ENCODE assay signal across 23 cellular contexts in the genomic region with DNA sequence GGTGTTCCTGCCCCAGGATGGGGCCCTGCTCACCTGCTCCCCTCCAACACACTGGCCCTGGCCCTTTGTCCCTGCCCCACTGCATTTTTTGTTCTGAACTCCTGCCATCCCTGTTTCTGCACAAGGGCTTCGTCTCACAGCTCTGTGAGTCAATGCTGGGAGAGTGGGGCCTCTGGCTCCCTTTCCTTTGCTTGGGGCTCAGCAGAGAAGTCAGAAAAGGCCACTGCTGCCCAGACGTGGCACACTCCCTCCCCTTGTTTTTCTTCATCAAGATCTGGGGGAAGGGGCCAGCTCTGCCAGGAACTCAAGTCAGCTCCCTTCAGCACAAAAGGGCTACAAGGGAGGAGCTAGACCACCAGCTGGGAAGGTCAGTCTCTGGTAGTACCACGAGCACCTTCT. TPM values are rescaled to one million over a fixed set of nuclear protein-coding genes. Genes with fewer than 3 reads are reported as not detected.
DNase-seq lines count a peak whose midpoint lies in the region; ATAC-seq, FAIRE-seq and TF ChIP-seq lines count a peak whose summit lies in the region.
"Had no signal": no experiment of that assay in that cellular context is flagged by ENCODE, and none has a peak within 500 bp of the region (broad histone marks: within the 10 kb centered on the region; RNA-seq: fewer than 3 reads in every experiment).

No MANE protein-coding gene starts in this region.

- H3K27me3 ChIP-seq in HepG2 (ENCODE audit: control insufficient read depth in 1 of 2, insufficient read depth in 2 of 2, low read length in 2 of 2) (no peaks in the 10 kb centered on the region), right lobe of liver (no peaks in the 10 kb centered on the region), WERI-Rb-1 (ENCODE audit: insufficient read depth, low read depth, severe bottlenecking) (no peaks in the 10 kb centered on the region), endodermal cell (ENCODE audit: control insufficient read depth, insufficient read depth, low read length, poor library complexity, severe bottlenecking) (no peaks in the 10 kb centered on the region)
- H3K27me3 ChIP-seq: cardiac muscle cell, thyroid gland, vagina had no signal

- peak overlapping the region; percentile 91 for H3K27ac ChIP-seq in HepG2 (ENCODE audit: extremely low read length, insufficient read depth, low read length)
- no peak overlapping the region for H3K27ac ChIP-seq in right lobe of liver
- H3K27ac ChIP-seq in WERI-Rb-1 = peak overlapping the region; percentile 78
- H3K27ac ChIP-seq in endodermal cell (ENCODE audit: low read depth, low read length) = peak overlapping the region; percentile 47
- H3K27ac ChIP-seq in temporal lobe (ENCODE audit: low read depth, low read length) = peak overlapping the region; percentile 80
- H3K27ac ChIP-seq: C4-2B, cardiac muscle cell, left ventricle myocardium inferior, thyroid gland, vagina had no signal

- TF ChIP-seq POLR2A in HepG2 (IDR thresholded peaks at IDR 0.05; ENCODE audit: insufficient read depth in 1 of 2, low read depth in 2 of 2, low read length in 2 of 2) (no peak), right lobe of liver (IDR thresholded peaks at IDR 0.05) (no peak)

- no peak for DNase-seq in HepG2 (ENCODE audit: low spot score)
- DNase-seq in right lobe of liver = no peak
- no peak for DNase-seq in WERI-Rb-1
- DNase-seq in endodermal cell = no peak
- no peak for DNase-seq in EL
- DNase-seq in COLO668 (lab: John Stamatoyannopoulos, UW; ENCODE audit: unreplicated experiment) = no peak
- DNase-seq: activated gamma-delta T cell, activated T-cell treated with anti-CD3 and anti-CD28 coated beads for 4 hours, HFFc6, left ventricle myocardium inferior, naive B cell, NCI-H1694 treated with DMSO at 0.1 percent for 48 hours, NCI-H2171, NCI-H524, SHP77 treated with DMSO at 0.1 percent for 48 hours, thyroid gland had no signal

- no peak overlapping the region for H2AFZ ChIP-seq in HepG2 (ENCODE audit: low read length)

- no peak overlapping the region for H3K4me2 ChIP-seq in HepG2 (ENCODE audit: low read depth, low read length)

- H3K9me3 Mint-ChIP-seq in endodermal cell = no peaks in the 10 kb centered on the region
- H3K9me3 Mint-ChIP-seq: HFFc6; mesothelial cell of epicardium; naive B cell; stimulated activated naive CD8-positive, alpha-beta T cell treated with anti-CD3 and anti-CD28 coated beads, Interleukin-15, Interleukin-2, amounts not matched to agents 100 ng/mL and 50 ng/mL, for 24 hours had no signal

- no peak for TF ChIP-seq CTCF in HepG2 (CRISPR knock-in tag; IDR thresholded peaks at IDR 0.05)
- TF ChIP-seq CTCF in right lobe of liver (IDR thresholded peaks at IDR 0.05) = no peak
- TF ChIP-seq CTCF in WERI-Rb-1 (IDR thresholded peaks at IDR 0.05; ENCODE audit: low read depth, low read length) = no peak
- no peak for TF ChIP-seq CTCF in endodermal cell (conservative IDR thresholded peaks at IDR 0.05)

- H3K9ac ChIP-seq in HepG2 (ENCODE audit: insufficient read depth, low read depth, low read length) (0 out of 2 replicates have a peak overlapping the region, but pooled peaks have one; percentile 38), endodermal cell (ENCODE audit: extremely low read depth, low read length, poor library complexity, severe bottlenecking) (no peak overlapping the region)

- intact Hi-C loops in HepG2 (cut with micrococcal nuclease; ENCODE audit: unreplicated experiment) (no loop called here), right lobe of liver (cut with DNase I) (no loop called here)

- H3K36me3 Mint-ChIP-seq in endodermal cell (ENCODE audit: low read depth) = peaks cover 54% of the 10 kb centered on the region

- H3K36me3 ChIP-seq in HepG2 (replicated peaks in 1 of 2; ENCODE audit: control insufficient read depth in 1 of 2, insufficient read depth in 2 of 2, low read length in 2 of 2) (peaks cover 25 to 43% of the 10 kb centered on the region in 2 experiments), right lobe of liver (peaks cover 6 to 58% (median 25%) of the 10 kb centered on the region in 4 donors), WERI-Rb-1 (peaks cover 92% of the 10 kb centered on the region), endodermal cell (ENCODE audit: control insufficient read depth, insufficient read depth, low read length) (peaks cover 55% of the 10 kb centered on the region)

- WGBS in HepG2 (ENCODE audit: low lambda C conversion rate) = 71% methylated on average over 3 of the region's 3 CpGs
- 82% methylated on average over 2 of the region's 3 CpGs for WGBS in right lobe of liver (ENCODE audit: insufficient coverage, low coverage, low lambda C conversion rate, missing lambda C conversion rate)
- WGBS in endodermal cell (ENCODE audit: insufficient coverage in 1 of 2, insufficient read length in 1 of 2), 2 experiments = 75 to 78% methylated on average over 1 to 3 of the region's 3 CpGs

- no peaks in the 10 kb centered on the region for H3K79me2 ChIP-seq in HepG2 (ENCODE audit: insufficient read depth, low read length)

- peak overlapping the region; percentile 46 for H3K27ac Mint-ChIP-seq in endodermal cell
- H3K27ac Mint-ChIP-seq: HFFc6; mesothelial cell of epicardium; stimulated activated naive CD8-positive, alpha-beta T cell treated with anti-CD3 and anti-CD28 coated beads, Interleukin-15, Interleukin-2, amounts not matched to agents 100 ng/mL and 50 ng/mL, for 24 hours had no signal

- no peaks in the 10 kb centered on the region for H3K27me3 Mint-ChIP-seq in endodermal cell (ENCODE audit: insufficient read depth)
- H3K27me3 Mint-ChIP-seq: naive B cell; stimulated activated naive CD8-positive, alpha-beta T cell treated with anti-CD3 and anti-CD28 coated beads, Interleukin-15, Interleukin-2, amounts not matched to agents 100 ng/mL and 50 ng/mL, for 24 hours had no signal

- no peak for TF ChIP-seq EP300 in HepG2 (IDR thresholded peaks at IDR 0.05; ENCODE audit: low read depth in 2 of 2, low read length in 2 of 2)
- no peak for TF ChIP-seq EP300 in HepG2 (CRISPR knock-in tag; IDR thresholded peaks at IDR 0.05; ENCODE audit: borderline replicate concordance)

- no TSS peak for BruUV-seq in HepG2 (replicated peaks; lab: Mats Ljungman, UMichigan)

- peaks cover 19% of the 10 kb centered on the region for H3K4me1 Mint-ChIP-seq in endodermal cell
- H3K4me1 Mint-ChIP-seq: mesothelial cell of epicardium had no signal

- TF ChIP-seq RAD21 in HepG2 (CRISPR knock-in tag; IDR thresholded peaks at IDR 0.05) = no peak

- CTCF ChIA-PET in HepG2 (lab: Yijun Ruan, JAX; ENCODE audit: low intra/inter-chr PET ratio, low total read pairs) = no interaction called here

- POLR2A ChIA-PET in HepG2 (lab: Yijun Ruan, JAX) = interaction anchor here (0.8 to 10.8 kb wide), 7 partner anchors 9 to 57 kb away, joined by 3 to 220 read pairs (median 4); partner anchors contain the start of genes BLTP2, PROCA1, RPL23A and SDF2

- no peak overlapping the region for H3K4me3 Mint-ChIP-seq in endodermal cell
- H3K4me3 Mint-ChIP-seq: HFFc6; mesothelial cell of epicardium; naive B cell; stimulated activated naive CD8-positive, alpha-beta T cell treated with anti-CD3 and anti-CD28 coated beads, Interleukin-15, Interleukin-2, amounts not matched to agents 100 ng/mL and 50 ng/mL, for 24 hours had no signal

- H3K4me1 ChIP-seq in HepG2 (ENCODE audit: insufficient read depth, low read length) (peaks cover 64% of the 10 kb centered on the region), right lobe of liver (peaks cover 0 to 21% (median 5%) of the 10 kb centered on the region in 4 donors), endodermal cell (ENCODE audit: control insufficient read depth, insufficient read depth, low read length) (peaks cover 9% of the 10 kb centered on the region)
- H3K4me1 ChIP-seq: left ventricle myocardium inferior, thyroid gland, vagina had no signal

- no peak overlapping the region for H3K4me3 ChIP-seq in HepG2 (replicated peaks in 1 of 3; ENCODE audit: insufficient read depth in 1 of 3, low read depth in 2 of 3, low read length in 3 of 3)
- H3K4me3 ChIP-seq in right lobe of liver = no peak overlapping the region
- H3K4me3 ChIP-seq in WERI-Rb-1 (ENCODE audit: low read depth, low read length) = no peak overlapping the region
- no peak overlapping the region for H3K4me3 ChIP-seq in endodermal cell (ENCODE audit: low read length)
- H3K4me3 ChIP-seq: cardiac muscle cell, left ventricle myocardium inferior, thyroid gland, vagina had no signal

- H3K9me3 ChIP-seq in HepG2 (ENCODE audit: low read length) (no peaks in the 10 kb centered on the region), right lobe of liver (no peaks in the 10 kb centered on the region), WERI-Rb-1 (ENCODE audit: severe bottlenecking) (no peaks in the 10 kb centered on the region), endodermal cell (ENCODE audit: control insufficient read depth, low read length) (no peaks in the 10 kb centered on the region)
- H3K9me3 ChIP-seq: left ventricle myocardium inferior, thyroid gland, vagina had no signal

- no peak for FAIRE-seq in HepG2 (lab: Jason Lieb, UNC)

- H4K20me1 ChIP-seq in HepG2 (ENCODE audit: insufficient read depth, low read length) = no peaks in the 10 kb centered on the region

- ATAC-seq in HepG2 (no peak), right lobe of liver (no peak), HG02885 (IDR thresholded peaks at IDR 0.05; ENCODE audit: poor library complexity, unreplicated experiment) (no peak)

- in situ Hi-C loops in HepG2 (cut with HindIII; ENCODE audit: extremely low pct_ligation_motif_present, low pct_unique_long_range_greater_than_20kb) = no loop called here

RNA-seq across cellular contexts. Expression of gene PROCA1, which starts 8.9 kb away (rescaled TPM):
- total RNA-seq in HepG2 (2016; rRNA removed; fragmentation: Illumina TruSeq; extraction: Trizol) = 0.31 and 0.73 TPM in 2 replicates
- 0.26 and 0.71 TPM in 2 replicates for total RNA-seq in HepG2 (2016; cell fraction: cytosol; rRNA removed; fragmentation: Illumina TruSeq; extraction: Trizol; ENCODE audit: low read depth)
- 0.63 TPM in 1 of 2 replicates, not detected in the other for total RNA-seq in HepG2 (2016; cell fraction: insoluble cytoplasmic fraction; rRNA removed; fragmentation: Illumina TruSeq; extraction: Trizol)
- total RNA-seq in HepG2 (2016; cell fraction: membrane; rRNA removed; fragmentation: Illumina TruSeq; extraction: Trizol) = 0.52 and 0.93 TPM in 2 replicates
- total RNA-seq in HepG2 (2016; cell fraction: nucleus; rRNA removed; fragmentation: Illumina TruSeq; extraction: Trizol) = 1.1 and 1.5 TPM in 2 replicates
- polyA plus RNA-seq in HepG2 (2011; rRNA removed) = 0.82 and 1.5 TPM in 2 replicates
- 0.66 and 0.71 TPM in 2 replicates for polyA plus RNA-seq in HepG2 (2011; cell fraction: cytosol; rRNA removed)
- polyA plus RNA-seq in HepG2 (2011; cell fraction: nucleus; rRNA removed) = 8.7 and 9.4 TPM in 2 replicates
- 0.89 and 1.1 TPM in 2 replicates for polyA plus RNA-seq in HepG2 (2012)
- 0.14 and 0.16 TPM in 2 replicates for polyA plus RNA-seq in HepG2 (2016; cell fraction: cytosol; fragmentation: Illumina TruSeq; extraction: Trizol; ENCODE audit: low read depth)
- polyA plus RNA-seq in HepG2 (2016; cell fraction: insoluble cytoplasmic fraction; fragmentation: Illumina TruSeq; extraction: Trizol; ENCODE audit: low read depth) = 0.33 TPM in 2 replicates
- 0.15 and 0.31 TPM in 2 replicates for polyA plus RNA-seq in HepG2 (2016; cell fraction: membrane; fragmentation: Illumina TruSeq; extraction: Trizol; ENCODE audit: low read depth)
- polyA plus RNA-seq in HepG2 (2016; cell fraction: nucleus; fragmentation: Illumina TruSeq; extraction: Trizol; ENCODE audit: insufficient read depth, low read depth) = 4.4 and 5.4 TPM in 2 replicates
- polyA minus RNA-seq in HepG2 (2011; rRNA and poly(A)+ RNA removed; ENCODE audit: low replicate concordance) = 1.5 and 5.1 TPM in 2 replicates
- 1.1 TPM in 1 of 2 replicates, not detected in the other for polyA minus RNA-seq in HepG2 (2011; cell fraction: cytosol; rRNA and poly(A)+ RNA removed)
- polyA minus RNA-seq in HepG2 (2011; cell fraction: nucleus; rRNA and poly(A)+ RNA removed) = 1.1 and 3.2 TPM in 2 replicates
- total RNA-seq in right lobe of liver = under 1 TPM in 5 of 6 experiments, not detected in 1; 0.18 to 0.97 (median 0.54) TPM
- total RNA-seq in endodermal cell = 10 to 100 TPM; 28.7 to 41.6 TPM
- 20.6 TPM for polyA plus RNA-seq in endodermal cell (2013, experiment 1 of 2)
- 19.2 TPM for polyA plus RNA-seq in endodermal cell (2013, experiment 2 of 2)
- 3.4 TPM for total RNA-seq in temporal lobe

RNA-seq across cellular contexts. Expression of gene RAB34, which starts 14.9 kb away (rescaled TPM):
- total RNA-seq in HepG2 (2016; rRNA removed; fragmentation: Illumina TruSeq; extraction: Trizol) (0.49 TPM in 1 of 2 replicates, not detected in the other), right lobe of liver (10 to 100 TPM in 1 of 6 experiments, 1 to 10 TPM in 5; 2.5 to 12.5 (median 4.7) TPM), endodermal cell (100 to 1,000 TPM; 111 to 112 TPM), temporal lobe (10.1 TPM)
- total RNA-seq in HepG2 (2016; cell fraction: cytosol; rRNA removed; fragmentation: Illumina TruSeq; extraction: Trizol; ENCODE audit: low read depth) = not detected in 2 replicates
- total RNA-seq in HepG2 (2016; cell fraction: insoluble cytoplasmic fraction; rRNA removed; fragmentation: Illumina TruSeq; extraction: Trizol) = 0.17 TPM in 1 of 2 replicates, not detected in the other
- total RNA-seq in HepG2 (2016; cell fraction: membrane; rRNA removed; fragmentation: Illumina TruSeq; extraction: Trizol) = 0.41 TPM in 1 of 2 replicates, not detected in the other
- not detected in 2 replicates for total RNA-seq in HepG2 (2016; cell fraction: nucleus; rRNA removed; fragmentation: Illumina TruSeq; extraction: Trizol)
- polyA plus RNA-seq in HepG2 (2011; rRNA removed) = not detected in 2 replicates
- polyA plus RNA-seq in HepG2 (2011; cell fraction: cytosol; rRNA removed) = 0.16 and 0.24 TPM in 2 replicates
- 0.31 and 0.50 TPM in 2 replicates for polyA plus RNA-seq in HepG2 (2011; cell fraction: nucleus; rRNA removed)
- polyA plus RNA-seq in HepG2 (2012) = not detected in 2 replicates
- not detected in 2 replicates for polyA plus RNA-seq in HepG2 (2016; cell fraction: cytosol; fragmentation: Illumina TruSeq; extraction: Trizol; ENCODE audit: low read depth)
- 0.43 TPM in 1 of 2 replicates, not detected in the other for polyA plus RNA-seq in HepG2 (2016; cell fraction: insoluble cytoplasmic fraction; fragmentation: Illumina TruSeq; extraction: Trizol; ENCODE audit: low read depth)
- not detected in 2 replicates for polyA plus RNA-seq in HepG2 (2016; cell fraction: membrane; fragmentation: Illumina TruSeq; extraction: Trizol; ENCODE audit: low read depth)
- 1.2 TPM in 1 of 2 replicates, not detected in the other for polyA plus RNA-seq in HepG2 (2016; cell fraction: nucleus; fragmentation: Illumina TruSeq; extraction: Trizol; ENCODE audit: insufficient read depth, low read depth)
- 0.36 and 236 TPM in 2 replicates for polyA minus RNA-seq in HepG2 (2011; rRNA and poly(A)+ RNA removed; ENCODE audit: low replicate concordance)
- 1.6 and 2.4 TPM in 2 replicates for polyA minus RNA-seq in HepG2 (2011; cell fraction: cytosol; rRNA and poly(A)+ RNA removed)
- polyA minus RNA-seq in HepG2 (2011; cell fraction: nucleus; rRNA and poly(A)+ RNA removed) = 0.52 and 0.62 TPM in 2 replicates
- 92.9 TPM for polyA plus RNA-seq in endodermal cell (2013, experiment 1 of 2)
- 105 TPM for polyA plus RNA-seq in endodermal cell (2013, experiment 2 of 2)

RNA-seq across cellular contexts. Expression of gene RPL23A, which starts 17.0 kb away (rescaled TPM):
- total RNA-seq in HepG2 (2016; rRNA removed; fragmentation: Illumina TruSeq; extraction: Trizol) (1,771 and 1,936 TPM in 2 replicates), right lobe of liver (100 to 1,000 TPM; 212 to 464 (median 362) TPM), endodermal cell (1,000 to 10,000 TPM; 1,639 TPM), temporal lobe (271 TPM)
- total RNA-seq in HepG2 (2016; cell fraction: cytosol; rRNA removed; fragmentation: Illumina TruSeq; extraction: Trizol; ENCODE audit: low read depth) = 2,822 and 3,167 TPM in 2 replicates
- total RNA-seq in HepG2 (2016; cell fraction: insoluble cytoplasmic fraction; rRNA removed; fragmentation: Illumina TruSeq; extraction: Trizol) = 1,674 and 1,907 TPM in 2 replicates
- total RNA-seq in HepG2 (2016; cell fraction: membrane; rRNA removed; fragmentation: Illumina TruSeq; extraction: Trizol) = 3,777 and 4,030 TPM in 2 replicates
- total RNA-seq in HepG2 (2016; cell fraction: nucleus; rRNA removed; fragmentation: Illumina TruSeq; extraction: Trizol) = 614 and 698 TPM in 2 replicates
- 1,550 and 1,876 TPM in 2 replicates for polyA plus RNA-seq in HepG2 (2011; rRNA removed)
- polyA plus RNA-seq in HepG2 (2011; cell fraction: cytosol; rRNA removed) = 799 and 1,152 TPM in 2 replicates
- 254 and 402 TPM in 2 replicates for polyA plus RNA-seq in HepG2 (2011; cell fraction: nucleus; rRNA removed)
- polyA plus RNA-seq in HepG2 (2012) = 2,570 and 3,235 TPM in 2 replicates
- polyA plus RNA-seq in HepG2 (2016; cell fraction: cytosol; fragmentation: Illumina TruSeq; extraction: Trizol; ENCODE audit: low read depth) = 2,876 and 3,535 TPM in 2 replicates
- 1,761 and 1,897 TPM in 2 replicates for polyA plus RNA-seq in HepG2 (2016; cell fraction: insoluble cytoplasmic fraction; fragmentation: Illumina TruSeq; extraction: Trizol; ENCODE audit: low read depth)
- polyA plus RNA-seq in HepG2 (2016; cell fraction: membrane; fragmentation: Illumina TruSeq; extraction: Trizol; ENCODE audit: low read depth) = 3,540 and 3,833 TPM in 2 replicates
- polyA plus RNA-seq in HepG2 (2016; cell fraction: nucleus; fragmentation: Illumina TruSeq; extraction: Trizol; ENCODE audit: insufficient read depth, low read depth) = 1,018 and 1,064 TPM in 2 replicates
- 414 and 1,016 TPM in 2 replicates for polyA minus RNA-seq in HepG2 (2011; rRNA and poly(A)+ RNA removed; ENCODE audit: low replicate concordance)
- 538 and 592 TPM in 2 replicates for polyA minus RNA-seq in HepG2 (2011; cell fraction: cytosol; rRNA and poly(A)+ RNA removed)
- polyA minus RNA-seq in HepG2 (2011; cell fraction: nucleus; rRNA and poly(A)+ RNA removed) = 303 and 433 TPM in 2 replicates
- 2,129 TPM for polyA plus RNA-seq in endodermal cell (2013, experiment 1 of 2)
- polyA plus RNA-seq in endodermal cell (2013, experiment 2 of 2) = 2,042 TPM

RNA-seq across cellular contexts. Expression of gene TLCD1, which starts 23.3 kb away (rescaled TPM):
- total RNA-seq in HepG2 (2016; rRNA removed; fragmentation: Illumina TruSeq; extraction: Trizol) (9.6 and 19.6 TPM in 2 replicates), right lobe of liver (10 to 100 TPM in 1 of 6 experiments, 1 to 10 TPM in 5; 2.9 to 11.0 (median 7.0) TPM), endodermal cell (10 to 100 TPM; 17.0 to 22.9 TPM), temporal lobe (0.98 TPM)
- total RNA-seq in HepG2 (2016; cell fraction: cytosol; rRNA removed; fragmentation: Illumina TruSeq; extraction: Trizol; ENCODE audit: low read depth) = 10.7 and 11.5 TPM in 2 replicates
- 10.3 and 16.0 TPM in 2 replicates for total RNA-seq in HepG2 (2016; cell fraction: insoluble cytoplasmic fraction; rRNA removed; fragmentation: Illumina TruSeq; extraction: Trizol)
- 10.0 and 16.0 TPM in 2 replicates for total RNA-seq in HepG2 (2016; cell fraction: membrane; rRNA removed; fragmentation: Illumina TruSeq; extraction: Trizol)
- total RNA-seq in HepG2 (2016; cell fraction: nucleus; rRNA removed; fragmentation: Illumina TruSeq; extraction: Trizol) = 9.9 and 10.3 TPM in 2 replicates
- polyA plus RNA-seq in HepG2 (2011; rRNA removed) = 14.9 and 18.1 TPM in 2 replicates
- polyA plus RNA-seq in HepG2 (2011; cell fraction: cytosol; rRNA removed) = 20.9 and 25.5 TPM in 2 replicates
- polyA plus RNA-seq in HepG2 (2011; cell fraction: nucleus; rRNA removed) = 6.9 and 8.8 TPM in 2 replicates
- 10.5 and 12.7 TPM in 2 replicates for polyA plus RNA-seq in HepG2 (2012)
- polyA plus RNA-seq in HepG2 (2016; cell fraction: cytosol; fragmentation: Illumina TruSeq; extraction: Trizol; ENCODE audit: low read depth) = 11.3 and 18.1 TPM in 2 replicates
- polyA plus RNA-seq in HepG2 (2016; cell fraction: insoluble cytoplasmic fraction; fragmentation: Illumina TruSeq; extraction: Trizol; ENCODE audit: low read depth) = 10.2 and 11.3 TPM in 2 replicates
- polyA plus RNA-seq in HepG2 (2016; cell fraction: membrane; fragmentation: Illumina TruSeq; extraction: Trizol; ENCODE audit: low read depth) = 11.2 and 17.1 TPM in 2 replicates
- polyA plus RNA-seq in HepG2 (2016; cell fraction: nucleus; fragmentation: Illumina TruSeq; extraction: Trizol; ENCODE audit: insufficient read depth, low read depth) = 24.7 and 27.8 TPM in 2 replicates
- 20.6 and 67.0 TPM in 2 replicates for polyA minus RNA-seq in HepG2 (2011; rRNA and poly(A)+ RNA removed; ENCODE audit: low replicate concordance)
- polyA minus RNA-seq in HepG2 (2011; cell fraction: cytosol; rRNA and poly(A)+ RNA removed) = 5.7 and 8.6 TPM in 2 replicates
- polyA minus RNA-seq in HepG2 (2011; cell fraction: nucleus; rRNA and poly(A)+ RNA removed) = 6.7 TPM in 2 replicates
- polyA plus RNA-seq in endodermal cell (2013, experiment 1 of 2) = 8.3 TPM
- polyA plus RNA-seq in endodermal cell (2013, experiment 2 of 2) = 7.2 TPM

RNA-seq across cellular contexts. Expression of gene NEK8, which starts 25.8 kb away (rescaled TPM):
- 4.3 and 5.8 TPM in 2 replicates for total RNA-seq in HepG2 (2016; rRNA removed; fragmentation: Illumina TruSeq; extraction: Trizol)
- 2.1 and 2.5 TPM in 2 replicates for total RNA-seq in HepG2 (2016; cell fraction: cytosol; rRNA removed; fragmentation: Illumina TruSeq; extraction: Trizol; ENCODE audit: low read depth)
- 4.6 and 5.8 TPM in 2 replicates for total RNA-seq in HepG2 (2016; cell fraction: insoluble cytoplasmic fraction; rRNA removed; fragmentation: Illumina TruSeq; extraction: Trizol)
- 2.2 and 2.8 TPM in 2 replicates for total RNA-seq in HepG2 (2016; cell fraction: membrane; rRNA removed; fragmentation: Illumina TruSeq; extraction: Trizol)
- 7.2 and 8.5 TPM in 2 replicates for total RNA-seq in HepG2 (2016; cell fraction: nucleus; rRNA removed; fragmentation: Illumina TruSeq; extraction: Trizol)
- polyA plus RNA-seq in HepG2 (2011; rRNA removed) = 13.5 and 15.6 TPM in 2 replicates
- 6.9 and 8.5 TPM in 2 replicates for polyA plus RNA-seq in HepG2 (2011; cell fraction: cytosol; rRNA removed)
- polyA plus RNA-seq in HepG2 (2011; cell fraction: nucleus; rRNA removed) = 30.2 and 33.0 TPM in 2 replicates
- 5.5 and 5.8 TPM in 2 replicates for polyA plus RNA-seq in HepG2 (2012)
- polyA plus RNA-seq in HepG2 (2016; cell fraction: cytosol; fragmentation: Illumina TruSeq; extraction: Trizol; ENCODE audit: low read depth) = 0.73 and 0.88 TPM in 2 replicates
- 4.8 and 5.9 TPM in 2 replicates for polyA plus RNA-seq in HepG2 (2016; cell fraction: insoluble cytoplasmic fraction; fragmentation: Illumina TruSeq; extraction: Trizol; ENCODE audit: low read depth)
- 1.9 and 2.3 TPM in 2 replicates for polyA plus RNA-seq in HepG2 (2016; cell fraction: membrane; fragmentation: Illumina TruSeq; extraction: Trizol; ENCODE audit: low read depth)
- 20.8 and 23.8 TPM in 2 replicates for polyA plus RNA-seq in HepG2 (2016; cell fraction: nucleus; fragmentation: Illumina TruSeq; extraction: Trizol; ENCODE audit: insufficient read depth, low read depth)
- 21.9 and 30.0 TPM in 2 replicates for polyA minus RNA-seq in HepG2 (2011; rRNA and poly(A)+ RNA removed; ENCODE audit: low replicate concordance)
- 1.8 and 2.3 TPM in 2 replicates for polyA minus RNA-seq in HepG2 (2011; cell fraction: cytosol; rRNA and poly(A)+ RNA removed)
- 18.7 and 19.6 TPM in 2 replicates for polyA minus RNA-seq in HepG2 (2011; cell fraction: nucleus; rRNA and poly(A)+ RNA removed)
- 1 to 10 TPM; 1.6 to 5.4 (median 3.2) TPM for total RNA-seq in right lobe of liver
- total RNA-seq in endodermal cell = 10 to 100 TPM; 11.2 to 15.7 TPM
- polyA plus RNA-seq in endodermal cell (2013, experiment 1 of 2) = 5.7 TPM
- polyA plus RNA-seq in endodermal cell (2013, experiment 2 of 2) = 5.5 TPM
- total RNA-seq in temporal lobe = 1.7 TPM

Comparison
In these comparisons a context has a peak if more than half of its experiments do, and no peak if none do; other contexts are left out.
1. H3K27ac ChIP-seq: peak in HepG2 (single experiment), WERI-Rb-1 (single experiment), endodermal cell (single experiment) and temporal lobe (single experiment); none in right lobe of liver (0 of 3).
2. RNA of gene RAB34, which starts 14.9 kb away (total RNA-seq): 111 to 112 TPM in endodermal cell; 10.1 TPM in temporal lobe (single experiment), 2.5 to 12.5 TPM in right lobe of liver and 0.17 to 0.49 TPM in HepG2; every median in the first group is over 4 times any median in the second.